ENCODE assay signal across 7 cellular contexts in the genomic region with DNA sequence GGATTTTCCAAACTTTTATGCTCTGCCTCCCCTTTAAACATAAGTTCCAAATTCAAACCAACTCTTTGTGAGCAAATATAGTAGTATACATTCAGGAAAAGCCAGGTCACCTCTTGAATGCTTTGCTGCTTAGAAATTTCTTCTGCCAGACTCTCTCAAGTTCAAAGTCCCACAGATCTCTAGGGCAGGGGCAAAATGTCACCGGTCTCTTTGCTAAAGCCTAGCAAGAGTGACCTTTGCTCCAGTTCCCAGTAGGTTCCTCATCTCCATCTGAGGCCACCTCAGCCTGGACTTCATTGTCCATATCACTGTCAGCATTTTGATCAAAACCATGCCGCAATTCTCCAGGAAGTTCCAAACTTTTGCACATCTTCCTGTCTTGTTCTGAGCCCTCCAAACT.
DNase-seq lines count a peak whose midpoint lies in the region; ATAC-seq, FAIRE-seq and TF ChIP-seq lines count a peak whose summit lies in the region.
"Not testable (repeated sequence)": the region's sequence is repeated elsewhere in the genome, so short reads cannot be mapped to it uniquely, and the experiment has no call there.

No MANE protein-coding gene starts in this region.

- H3K79me2 ChIP-seq in H1 (ENCODE audit: control insufficient read depth in 1 of 2, insufficient read depth in 2 of 2, low read length in 2 of 2); hepatocyte; HepG2 (ENCODE audit: insufficient read depth, low read length): not testable (repeated sequence)

- not testable (repeated sequence) for H3K23me2 ChIP-seq in H1 (ENCODE audit: low read depth, low read length)

- H2BK5ac ChIP-seq in H1 (ENCODE audit: low read depth, low read length) = not testable (repeated sequence)

- H3K4me2 ChIP-seq in H1 (ENCODE audit: insufficient read depth in 1 of 2, low read depth in 2 of 2, low read length in 2 of 2); hepatocyte; HepG2 (ENCODE audit: low read depth, low read length): not testable (repeated sequence)

- in situ Hi-C loops in HepG2 (cut with HindIII; ENCODE audit: extremely low pct_ligation_motif_present, low pct_unique_long_range_greater_than_20kb) = not testable (repeated sequence)

- not testable (repeated sequence) for TF ChIP-seq RAD21 in H1 (IDR thresholded peaks at IDR 0.05 in 1 of 2, conservative IDR thresholded peaks at IDR 0.05 in 1 of 2; ENCODE audit: low read depth in 2 of 2, low read length in 2 of 2); HepG2 (CRISPR knock-in tag; IDR thresholded peaks at IDR 0.05)
- TF ChIP-seq RAD21 in liver (IDR thresholded peaks at IDR 0.05) = peak in 1 of 2 donors; percentile 37

- H3K9me2 ChIP-seq in hepatocyte (replicated peaks; ENCODE audit: insufficient read depth) = not testable (repeated sequence)

- H2BK120ac ChIP-seq in H1 (replicated peaks; ENCODE audit: low read depth, low read length) = not testable (repeated sequence)

- not testable (repeated sequence) for H4K91ac ChIP-seq in H1 (replicated peaks; ENCODE audit: insufficient read length, low read length)

- not testable (repeated sequence) for FAIRE-seq in H1 (lab: Jason Lieb, UNC); HepG2 (lab: Jason Lieb, UNC)

- not testable (repeated sequence) for TF ChIP-seq POLR2A in H1 (IDR thresholded peaks at IDR 0.05; ENCODE audit: control extremely low read depth in 1 of 2, low read depth in 2 of 2, low read length in 2 of 2); HepG2 (IDR thresholded peaks at IDR 0.05; ENCODE audit: insufficient read depth in 1 of 2, low read depth in 2 of 2, low read length in 2 of 2); right lobe of liver (IDR thresholded peaks at IDR 0.05)

- not testable (repeated sequence) for H2AK5ac ChIP-seq in H1 (ENCODE audit: low read depth, low read length)

- H3K27ac ChIP-seq in H1 (ENCODE audit: low read depth, low read length) = not testable (repeated sequence)
- H3K27ac ChIP-seq in hepatocyte (peak overlapping the region; percentile 60), HepG2 (ENCODE audit: extremely low read length, insufficient read depth, low read length) (peak overlapping the region; percentile 77), liver (ENCODE audit: low read depth in 1 of 2, low read length in 2 of 2) (peak overlapping the region in 1 of 2 donors; percentile 34), right lobe of liver (peak overlapping the region in 2 of 3 donors; percentile 70 to 91)

- not testable (repeated sequence) for DNase-seq in H1 (ENCODE audit: low read depth in 1 of 2, low spot score in 2 of 2); hepatocyte (ENCODE audit: low spot score)
- DNase-seq in left lobe of liver (ENCODE audit: low spot score) = peak; percentile 69
- DNase-seq in HepG2 (ENCODE audit: low spot score) = peak; percentile 51
- peak in 1 of 3 donors; percentile 72 for DNase-seq in right lobe of liver
- peak; percentile 12 for DNase-seq in mucosa of gallbladder (ENCODE audit: low spot score)

- WGBS in H1 (ENCODE audit: extremely low coverage in 1 of 2, insufficient coverage in 1 of 2, insufficient read length in 1 of 2, insufficient replicate concordance in 2 of 2, low coverage in 1 of 2, low lambda C conversion rate in 2 of 2, missing lambda C conversion rate in 1 of 2), 2 experiments = 100% methylated on average over 2 of the region's 2 CpGs; no CpG with 5 or more reads in 1 of the 2 experiments
- 86% methylated on average over 2 of the region's 2 CpGs for WGBS in hepatocyte (ENCODE audit: low lambda C conversion rate, missing lambda C conversion rate)
- 43% methylated on average over 2 of the region's 2 CpGs for WGBS in HepG2 (ENCODE audit: low lambda C conversion rate)
- 64% methylated on average over 2 of the region's 2 CpGs for WGBS in liver
- 36% methylated on average over 2 of the region's 2 CpGs for WGBS in right lobe of liver (ENCODE audit: insufficient coverage, low coverage, low lambda C conversion rate, missing lambda C conversion rate)

- H3K4me3 ChIP-seq in H1 (ENCODE audit: extremely low read depth in 1 of 4, insufficient read depth in 2 of 4, low read depth in 3 of 4, low read length in 4 of 4); hepatocyte; HepG2 (replicated peaks in 1 of 3; ENCODE audit: insufficient read depth in 1 of 3, low read depth in 2 of 3, low read length in 3 of 3); liver (ENCODE audit: low read depth in 1 of 3, low read length in 3 of 3); right lobe of liver: not testable (repeated sequence)

- intact Hi-C loops in HepG2 (cut with micrococcal nuclease; ENCODE audit: unreplicated experiment) = loop anchor here (1.0 kb wide), 1 partner anchor 225 kb away; no protein-coding TSS in a partner anchor
- intact Hi-C loops in right lobe of liver (cut with DNase I) = not testable (repeated sequence)

- not testable (repeated sequence) for H4K8ac ChIP-seq in H1 (ENCODE audit: extremely low read depth, insufficient read depth, low read length)

- ATAC-seq in left lobe of liver (peak; percentile 31), right lobe of liver (peak in 3 of 4 donors; percentile 3 to 33 (median 25))
- ATAC-seq in HepG2 = not testable (repeated sequence)

- POLR2A ChIA-PET in H1 (lab: Charles Lee; ENCODE audit: partially characterized antibody); HepG2 (lab: Yijun Ruan, JAX): not testable (repeated sequence)

- H2BK12ac ChIP-seq in H1 (ENCODE audit: low read depth, low read length) = not testable (repeated sequence)

- not testable (repeated sequence) for H2BK15ac ChIP-seq in H1 (ENCODE audit: low read length)

- H3K79me1 ChIP-seq in H1 (ENCODE audit: low read depth, low read length) = not testable (repeated sequence)

- H3K9ac ChIP-seq in H1 (replicated peaks in 1 of 4; ENCODE audit: extremely low read depth in 1 of 4, low read depth in 3 of 4, low read length in 3 of 4); HepG2 (ENCODE audit: insufficient read depth, low read depth, low read length); liver (ENCODE audit: low read depth in 1 of 2, low read length in 2 of 2): not testable (repeated sequence)

- not testable (repeated sequence) for H3K27me3 ChIP-seq in H1 (replicated peaks in 1 of 4; ENCODE audit: control insufficient read depth in 3 of 4, extremely low read depth in 1 of 4, insufficient read depth in 3 of 4, low read length in 3 of 4); hepatocyte; HepG2 (ENCODE audit: control insufficient read depth in 1 of 2, insufficient read depth in 2 of 2, low read length in 2 of 2); liver (ENCODE audit: control insufficient read depth in 4 of 4, insufficient read depth in 4 of 4, low read length in 3 of 4); right lobe of liver

- TF ChIP-seq CTCF in H1 (IDR thresholded peaks at IDR 0.05; ENCODE audit: control extremely low read depth in 1 of 3, insufficient read depth in 1 of 3, low read depth in 1 of 3, low read length in 3 of 3); hepatocyte (IDR thresholded peaks at IDR 0.05; ENCODE audit: poor library complexity); HepG2 (CRISPR knock-in tag; IDR thresholded peaks at IDR 0.05); liver (IDR thresholded peaks at IDR 0.05; ENCODE audit: low read depth, low read length, missing input control); right lobe of liver (IDR thresholded peaks at IDR 0.05): not testable (repeated sequence)

- TF ChIP-seq EP300 in H1 (IDR thresholded peaks at IDR 0.05; ENCODE audit: borderline replicate concordance in 1 of 2, low read depth in 2 of 2, low read length in 2 of 2); HepG2 (IDR thresholded peaks at IDR 0.05; ENCODE audit: low read depth in 2 of 2, low read length in 2 of 2); HepG2 (CRISPR knock-in tag; IDR thresholded peaks at IDR 0.05; ENCODE audit: borderline replicate concordance): not testable (repeated sequence)

- not testable (repeated sequence) for H2AFZ ChIP-seq in H1 (ENCODE audit: low read length); hepatocyte; HepG2 (ENCODE audit: low read length)

- CTCF ChIA-PET in H1 (lab: Charles Lee; ENCODE audit: partially characterized antibody); HepG2 (lab: Yijun Ruan, JAX; ENCODE audit: low intra/inter-chr PET ratio, low total read pairs): not testable (repeated sequence)

- H3K9me3 ChIP-seq in H1 (ENCODE audit: insufficient read depth in 2 of 2, low read depth in 1 of 2, low read length in 1 of 2) (peaks cover 10 to 12% of the 10 kb centered on the region in 2 experiments; a peak in 3 of 4 replicates), HepG2 (ENCODE audit: low read length) (peaks cover 37% of the 10 kb centered on the region; the same call in 1 of the 2 replicates)
- not testable (repeated sequence) for H3K9me3 ChIP-seq in hepatocyte (ENCODE audit: low read depth); liver (ENCODE audit: control insufficient read depth in 4 of 4, low read length in 3 of 4); right lobe of liver

- H3K4me1 ChIP-seq in H1 (replicated peaks in 1 of 4; ENCODE audit: control insufficient read depth in 3 of 4, insufficient read depth in 4 of 4, low read length in 3 of 4) = peaks cover 3 to 13% (median 6%) of the 10 kb centered on the region in 4 experiments; a peak in 5 of 7 replicates
- not testable (repeated sequence) for H3K4me1 ChIP-seq in hepatocyte (ENCODE audit: insufficient read depth)
- peaks cover 64% of the 10 kb centered on the region for H3K4me1 ChIP-seq in HepG2 (ENCODE audit: insufficient read depth, low read length)
- H3K4me1 ChIP-seq in liver (ENCODE audit: control insufficient read depth in 4 of 4, insufficient read depth in 4 of 4, low read length in 3 of 4) = peaks cover 10 to 37% (median 27%) of the 10 kb centered on the region in 4 donors
- peaks cover 0 to 46% (median 15%) of the 10 kb centered on the region in 4 donors for H3K4me1 ChIP-seq in right lobe of liver

- not testable (repeated sequence) for H3K56ac ChIP-seq in H1 (replicated peaks; ENCODE audit: insufficient read length, low read depth, low read length)

- BruUV-seq in HepG2 (replicated peaks; lab: Mats Ljungman, UMichigan) = not testable (repeated sequence)

- 0 out of 2 replicates have a peak overlapping the region, but pooled peaks have one; percentile 15 for H2BK20ac ChIP-seq in H1 (ENCODE audit: low read length)

- H3K4ac ChIP-seq in H1 (replicated peaks; ENCODE audit: insufficient read length, low read depth, low read length) = not testable (repeated sequence)

- not testable (repeated sequence) for H3K36me3 ChIP-seq in H1 (ENCODE audit: control insufficient read depth in 2 of 4, insufficient read depth in 4 of 4, low read length in 3 of 4); hepatocyte (replicated peaks; ENCODE audit: insufficient read depth, low read depth); HepG2 (replicated peaks in 1 of 2; ENCODE audit: control insufficient read depth in 1 of 2, insufficient read depth in 2 of 2, low read length in 2 of 2); liver (ENCODE audit: control insufficient read depth in 4 of 4, insufficient read depth in 3 of 4, low read depth in 1 of 4, low read length in 3 of 4); right lobe of liver

- H4K20me1 ChIP-seq in H1 (replicated peaks in 1 of 2; ENCODE audit: control insufficient read depth in 1 of 2, insufficient read depth in 2 of 2, low read length in 2 of 2); hepatocyte (ENCODE audit: insufficient read depth, poor library complexity, severe bottlenecking); HepG2 (ENCODE audit: insufficient read depth, low read length): not testable (repeated sequence)

- H3K14ac ChIP-seq in H1 (ENCODE audit: insufficient read length) = not testable (repeated sequence)

- H3K23ac ChIP-seq in H1 (ENCODE audit: insufficient read length) = not testable (repeated sequence)

- not testable (repeated sequence) for H4K5ac ChIP-seq in H1 (ENCODE audit: insufficient read length, low read depth, low read length)

- H3K18ac ChIP-seq in H1 (ENCODE audit: extremely low read depth, low read length) = not testable (repeated sequence)
